12 cellular contexts compared by ENCODE assay signal in the genomic region with DNA sequence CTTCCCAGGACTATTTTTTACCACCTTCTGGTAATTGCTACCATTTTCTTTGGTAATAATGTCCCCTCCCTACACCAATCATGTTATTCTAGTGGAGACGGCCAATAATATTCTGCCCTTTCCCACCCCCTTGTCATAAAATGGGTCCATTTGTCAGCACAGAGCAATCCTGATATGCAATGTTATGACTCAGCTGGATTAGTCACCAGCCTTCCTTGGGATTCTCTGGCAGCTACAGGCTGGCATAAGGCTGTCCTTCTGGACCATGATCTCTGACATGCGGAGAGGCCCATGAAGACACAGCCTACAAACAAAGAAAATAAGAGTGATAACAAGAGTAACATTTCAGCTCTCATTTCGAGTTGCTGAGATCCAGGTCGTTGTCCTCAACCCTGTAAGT.
A peak's percentile ranks its signal among the peaks of the same experiment; 100 is the strongest.
DNase-seq lines count a peak whose midpoint lies in the region; ATAC-seq, FAIRE-seq and TF ChIP-seq lines count a peak whose summit lies in the region.
"Had no signal": no experiment of that assay in that cellular context is flagged by ENCODE, and none has a peak within 500 bp of the region (broad histone marks: within the 10 kb centered on the region; RNA-seq: fewer than 3 reads in every experiment).

No MANE protein-coding gene starts in this region.

- peak; percentile 6 for FAIRE-seq in H54 (lab: Jason Lieb, UNC)

- peaks cover 10% of the 10 kb centered on the region for H3K4me1 ChIP-seq in foreskin keratinocyte

- ATAC-seq in SK-N-SH treated with all-trans-retinoic acid at 6 μM for 48 hours (peak; percentile 92), foreskin keratinocyte (peak; percentile 87), HG02571 (IDR thresholded peaks at IDR 0.05; ENCODE audit: unreplicated experiment) (no peak), GM18861 (IDR thresholded peaks at IDR 0.05; ENCODE audit: unreplicated experiment) (no peak), GM21360 (IDR thresholded peaks at IDR 0.05; ENCODE audit: unreplicated experiment) (no peak)
- ATAC-seq: stimulated activated naive CD8-positive, alpha-beta T cell treated with anti-CD3 and anti-CD28 coated beads, Interleukin-15, amount 100 ng/mL, for 72 hours had no signal

- H3K27ac ChIP-seq in foreskin keratinocyte: no peak overlapping the region
- H3K27ac ChIP-seq: WERI-Rb-1 had no signal

- TF ChIP-seq POLR2A in H54 (IDR thresholded peaks at IDR 0.05; ENCODE audit: low read depth, low read length): no peak

- DNase-seq in H54 (ENCODE audit: insufficient read length, low spot score) (peak; percentile 28), foreskin keratinocyte (peak; percentile 44 to 69), skeletal muscle cell (ENCODE audit: low read depth) (peak; percentile 1), SHP77 (lab: John Stamatoyannopoulos, UW) (no peak)
- DNase-seq: amygdala; NCI-H2227 treated with DMSO at 0.1 percent for 48 hours; stimulated activated naive CD8-positive, alpha-beta T cell treated with anti-CD3 and anti-CD28 coated beads, Interleukin-15, amount 100 ng/mL, for 72 hours; WERI-Rb-1 had no signal

- TF ChIP-seq CTCF in foreskin keratinocyte (conservative IDR thresholded peaks at IDR 0.05): no peak

- H3K4me3 ChIP-seq in skeletal muscle cell (ENCODE audit: low read depth, low read length): no peak overlapping the region

- no peaks in the 10 kb centered on the region for H3K27me3 ChIP-seq in foreskin keratinocyte

TF ChIP-seq in SK-N-SH treated with all-trans-retinoic acid at 6 μM for 48 hours, 23 proteins besides CTCF, POLR2A, EP300 and RAD21:
- TF ChIP-seq TOX (CRISPR knock-in tag; IDR thresholded peaks at IDR 0.05; ENCODE audit: borderline replicate concordance) (no peak), ISL1 (CRISPR knock-in tag; IDR thresholded peaks at IDR 0.05) (peak; percentile 27)

Comparison
In these comparisons a context has a peak if more than half of its experiments do, and no peak if none do; other contexts are left out.
1. DNase-seq: peak in H54 (single experiment), foreskin keratinocyte (2 of 2) and skeletal muscle cell (single experiment); none in SHP77 (0 of 2).
2. ATAC-seq: peak in SK-N-SH treated with all-trans-retinoic acid at 6 μM for 48 hours (single experiment) and foreskin keratinocyte (single experiment); none in HG02571 (single experiment), GM18861 (single experiment) and GM21360 (single experiment).